Comparison of ENCODE assay signal across 9 cellular contexts in the genomic region with DNA sequence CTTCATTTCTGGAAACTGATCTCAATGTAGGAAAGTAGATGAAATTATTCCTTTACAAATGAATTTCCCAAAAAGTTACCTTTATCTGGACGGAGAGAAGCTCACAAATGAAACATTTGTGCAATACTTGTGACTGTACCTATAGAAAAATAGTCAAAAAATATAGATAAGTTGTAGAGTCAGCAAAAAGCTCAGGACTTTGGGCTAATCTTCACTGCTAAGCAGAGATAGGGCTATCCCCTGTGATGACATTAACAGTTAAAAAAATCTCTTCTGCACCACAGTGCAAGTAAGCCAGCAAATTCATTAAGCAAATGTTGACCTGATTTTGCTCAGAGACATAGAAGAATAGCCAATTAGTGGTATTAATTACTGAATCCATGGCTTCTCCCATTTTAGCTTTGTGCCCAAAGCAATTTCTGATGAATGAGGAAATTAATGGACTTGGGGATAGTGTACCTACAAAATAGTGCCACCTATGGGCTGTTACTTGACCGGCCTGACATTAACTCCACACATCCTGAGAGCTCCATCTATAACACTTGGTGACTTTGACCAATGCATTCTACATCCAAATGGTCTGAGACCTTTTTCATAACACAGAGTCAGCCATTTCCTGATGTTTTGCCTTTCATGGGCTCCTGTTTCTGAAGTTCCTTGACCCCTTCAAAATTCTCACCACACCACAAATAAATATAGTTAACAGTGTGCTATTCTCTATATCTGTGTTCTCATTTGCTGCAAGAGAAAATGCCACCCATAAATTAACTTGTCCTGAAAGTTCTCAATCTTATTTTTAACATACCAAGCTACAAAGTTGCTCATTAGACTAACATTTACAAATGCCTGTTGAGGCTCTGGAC.
A peak's percentile ranks its signal among the peaks of the same experiment; 100 is the strongest.
DNase-seq lines count a peak whose midpoint lies in the region; ATAC-seq and TF ChIP-seq lines count a peak whose summit lies in the region.
"Had no signal": no experiment of that assay in that cellular context is flagged by ENCODE, and none has a peak within 500 bp of the region (broad histone marks: within the 10 kb centered on the region; RNA-seq: fewer than 3 reads in every experiment).

No MANE protein-coding gene starts in this region.

- no peaks in the 10 kb centered on the region for H3K9me3 Mint-ChIP-seq in activated naive CD8-positive, alpha-beta T cell treated with anti-CD3 and anti-CD28 coated beads, Interleukin-2, amount 10 ng/mL, durations not matched to agents 7 days and 5 days
- H3K9me3 Mint-ChIP-seq in activated naive CD8-positive, alpha-beta T cell treated with anti-CD3 and anti-CD28 coated beads for 36 hours = no peaks in the 10 kb centered on the region
- no peaks in the 10 kb centered on the region for H3K9me3 Mint-ChIP-seq in endothelial cell (ENCODE audit: unreplicated experiment)
- H3K9me3 Mint-ChIP-seq in nephron progenitor cell = no peaks in the 10 kb centered on the region
- H3K9me3 Mint-ChIP-seq: activated naive CD4-positive, alpha-beta T cell treated with anti-CD3 and anti-CD28 coated beads, Interleukin-2, amount 50 U/mL, for 24 hours had no signal

- H3K4me3 Mint-ChIP-seq in activated naive CD8-positive, alpha-beta T cell treated with anti-CD3 and anti-CD28 coated beads, Interleukin-2, amount 10 ng/mL, durations not matched to agents 7 days and 5 days = no peak overlapping the region
- H3K4me3 Mint-ChIP-seq in activated naive CD8-positive, alpha-beta T cell treated with anti-CD3 and anti-CD28 coated beads for 36 hours = no peak overlapping the region
- H3K4me3 Mint-ChIP-seq in endothelial cell (ENCODE audit: unreplicated experiment) = no peak overlapping the region
- no peak overlapping the region for H3K4me3 Mint-ChIP-seq in nephron progenitor cell
- H3K4me3 Mint-ChIP-seq: activated naive CD4-positive, alpha-beta T cell treated with anti-CD3 and anti-CD28 coated beads, Interleukin-2, amount 50 U/mL, for 24 hours had no signal

- POLR2A ChIA-PET in activated naive CD8-positive, alpha-beta T cell treated with anti-CD3 and anti-CD28 coated beads, Interleukin-2, amount 10 ng/mL, durations not matched to agents 7 days and 5 days (lab: Charles Lee) = no interaction called here

- DNase-seq in activated naive CD8-positive, alpha-beta T cell treated with anti-CD3 and anti-CD28 coated beads, Interleukin-2, amount 10 ng/mL, durations not matched to agents 7 days and 5 days = no peak
- DNase-seq in activated naive CD8-positive, alpha-beta T cell treated with anti-CD3 and anti-CD28 coated beads for 36 hours = no peak
- DNase-seq in NOMO-1 treated with DMSO at 0.1 percent for 48 hours (lab: John Stamatoyannopoulos, UW; ENCODE audit: unreplicated experiment) (peak; percentile 31), endothelial cell (ENCODE audit: low spot score) (peak; percentile 20), nephron progenitor cell (peak; percentile 16), DMS79 (lab: John Stamatoyannopoulos, UW) (no peak), NCI-H226 (no peak)

- peaks cover 18% of the 10 kb centered on the region for H3K27me3 Mint-ChIP-seq in activated naive CD8-positive, alpha-beta T cell treated with anti-CD3 and anti-CD28 coated beads, Interleukin-2, amount 10 ng/mL, durations not matched to agents 7 days and 5 days
- peaks cover 7% of the 10 kb centered on the region for H3K27me3 Mint-ChIP-seq in activated naive CD8-positive, alpha-beta T cell treated with anti-CD3 and anti-CD28 coated beads for 36 hours
- H3K27me3 Mint-ChIP-seq in endothelial cell (ENCODE audit: unreplicated experiment) (no peaks in the 10 kb centered on the region), nephron progenitor cell (ENCODE audit: low read depth, poor library complexity) (peaks cover 6% of the 10 kb centered on the region)

- H3K36me3 Mint-ChIP-seq in activated naive CD8-positive, alpha-beta T cell treated with anti-CD3 and anti-CD28 coated beads, Interleukin-2, amount 10 ng/mL, durations not matched to agents 7 days and 5 days = no peaks in the 10 kb centered on the region
- no peaks in the 10 kb centered on the region for H3K36me3 Mint-ChIP-seq in activated naive CD8-positive, alpha-beta T cell treated with anti-CD3 and anti-CD28 coated beads for 36 hours
- H3K36me3 Mint-ChIP-seq in endothelial cell (ENCODE audit: low read depth, unreplicated experiment) (no peaks in the 10 kb centered on the region), nephron progenitor cell (ENCODE audit: low read depth) (no peaks in the 10 kb centered on the region)
- H3K36me3 Mint-ChIP-seq: activated naive CD4-positive, alpha-beta T cell treated with anti-CD3 and anti-CD28 coated beads, Interleukin-2, amount 50 U/mL, for 24 hours had no signal

- peak; percentile 52 for ATAC-seq in activated naive CD8-positive, alpha-beta T cell treated with anti-CD3 and anti-CD28 coated beads, Interleukin-2, amount 10 ng/mL, durations not matched to agents 7 days and 5 days (ENCODE audit: low read depth)
- peak; percentile 40 for ATAC-seq in HG02981 (IDR thresholded peaks at IDR 0.05; ENCODE audit: unreplicated experiment)

- H3K27ac Mint-ChIP-seq in activated naive CD8-positive, alpha-beta T cell treated with anti-CD3 and anti-CD28 coated beads, Interleukin-2, amount 10 ng/mL, durations not matched to agents 7 days and 5 days = no peak overlapping the region
- H3K27ac Mint-ChIP-seq in activated naive CD8-positive, alpha-beta T cell treated with anti-CD3 and anti-CD28 coated beads for 36 hours = no peak overlapping the region
- no peak overlapping the region for H3K27ac Mint-ChIP-seq in endothelial cell (ENCODE audit: unreplicated experiment)
- H3K27ac Mint-ChIP-seq in nephron progenitor cell = no peak overlapping the region
- H3K27ac Mint-ChIP-seq: activated naive CD4-positive, alpha-beta T cell treated with anti-CD3 and anti-CD28 coated beads, Interleukin-2, amount 50 U/mL, for 24 hours had no signal

- TF ChIP-seq CTCF in endothelial cell (IDR thresholded peaks at IDR 0.05; ENCODE audit: unreplicated experiment) (peak; percentile 68), nephron progenitor cell (IDR thresholded peaks at IDR 0.05) (peak; percentile 61)

- no peaks in the 10 kb centered on the region for H3K4me1 Mint-ChIP-seq in activated naive CD8-positive, alpha-beta T cell treated with anti-CD3 and anti-CD28 coated beads, Interleukin-2, amount 10 ng/mL, durations not matched to agents 7 days and 5 days
- no peaks in the 10 kb centered on the region for H3K4me1 Mint-ChIP-seq in activated naive CD8-positive, alpha-beta T cell treated with anti-CD3 and anti-CD28 coated beads for 36 hours
- H3K4me1 Mint-ChIP-seq in endothelial cell (ENCODE audit: unreplicated experiment) (no peaks in the 10 kb centered on the region), nephron progenitor cell (peaks cover 12% of the 10 kb centered on the region)
- H3K4me1 Mint-ChIP-seq: activated naive CD4-positive, alpha-beta T cell treated with anti-CD3 and anti-CD28 coated beads, Interleukin-2, amount 50 U/mL, for 24 hours had no signal

Comparison
In these comparisons a context has a peak if more than half of its experiments do, and no peak if none do; other contexts are left out.
1. DNase-seq: peak in NOMO-1 treated with DMSO at 0.1 percent for 48 hours (single experiment), endothelial cell (single experiment) and nephron progenitor cell (single experiment); none in activated naive CD8-positive, alpha-beta T cell treated with anti-CD3 and anti-CD28 coated beads, Interleukin-2, amount 10 ng/mL, durations not matched to agents 7 days and 5 days (single experiment), activated naive CD8-positive, alpha-beta T cell treated with anti-CD3 and anti-CD28 coated beads for 36 hours (single experiment), DMS79 (single experiment) and NCI-H226 (single experiment).